1 cellular context compared by ENCODE assay signal in genomic region chr20:38452880-38453624, GRCh38.
TF ChIP-seq lines count a peak whose summit lies in the region.

No MANE protein-coding gene starts in this region.

TF ChIP-seq in K562, 482 proteins besides CTCF, POLR2A, EP300 and RAD21 (continued from another document):
- TF ChIP-seq VEZF1 (CRISPR knock-in tag; IDR thresholded peaks at IDR 0.05) (peak; percentile 78), RBM14 (IDR thresholded peaks at IDR 0.05; ENCODE audit: borderline replicate concordance, insufficient read depth, low read depth, low read length) (no peak)
